13 cellular contexts compared by ENCODE assay signal in genomic region chr16:85661131-85662035, GRCh38. TPM values are rescaled to one million over a fixed set of nuclear protein-coding genes. Genes with fewer than 3 reads are reported as not detected.
A peak's percentile ranks its signal among the peaks of the same experiment; 100 is the strongest.
DNase-seq lines count a peak whose midpoint lies in the region; ATAC-seq and TF ChIP-seq lines count a peak whose summit lies in the region.
"Had no signal": no experiment of that assay in that cellular context is flagged by ENCODE, and none has a peak within 500 bp of the region (broad histone marks: within the 10 kb centered on the region; RNA-seq: fewer than 3 reads in every experiment).

No MANE protein-coding gene starts in this region.

- H3K23ac ChIP-seq in neuronal stem cell (ENCODE audit: low read depth, low read length, poor library complexity), result peak overlapping the region; percentile 56

- H3K4me2 ChIP-seq in GM23338, result no peak overlapping the region
- H3K4me2 ChIP-seq in neuronal stem cell (ENCODE audit: insufficient read depth, low read length, poor library complexity, severe bottlenecking), result no peak overlapping the region
- no peak overlapping the region for H3K4me2 ChIP-seq in SK-N-SH
- H3K4me2 ChIP-seq: BLaER1 treated with 17β-estradiol and CSF1 and Interleukin-3, amounts not matched to agents 10 nM and 100 nM had no signal

- H3K4me3 ChIP-seq in GM23338 (no peak overlapping the region), neuronal stem cell (ENCODE audit: low read length in 2 of 2) (no peak overlapping the region), SK-N-SH (ENCODE audit: low read depth in 2 of 2, low read length in 1 of 2) (no peak overlapping the region)
- H3K4me3 ChIP-seq: BLaER1 treated with 17β-estradiol and CSF1 and Interleukin-3, amounts not matched to agents 10 nM and 100 nM had no signal

- H3K4me3 Mint-ChIP-seq in GM23338 (no peak overlapping the region), glutamatergic neuron (ENCODE audit: unreplicated experiment) (peak overlapping the region; percentile 59)

- DNase-seq in GM23338 (ENCODE audit: low spot score) (no peak), RWPE1 (ENCODE audit: low spot score) (no peak), glutamatergic neuron (no peak), neuronal stem cell (ENCODE audit: low spot score) (no peak), SW 1271 (lab: John Stamatoyannopoulos, UW) (no peak), SK-N-SH (no peak), LoVo (ENCODE audit: low spot score) (no peak)
- DNase-seq: GF-D8, Karpas-422, NCI-H2029 treated with DMSO at 0.1 percent for 48 hours, NCI-H510A treated with DMSO at 0.1 percent for 48 hours had no signal

- H3K9me3 ChIP-seq in neuronal stem cell (replicated peaks in 1 of 2; ENCODE audit: control insufficient read depth in 2 of 2, insufficient read depth in 1 of 2, low read depth in 1 of 2, low read length in 2 of 2) (peaks cover 0 to 2% of the 10 kb centered on the region in 2 donors), SK-N-SH (no peaks in the 10 kb centered on the region)
- H3K9me3 ChIP-seq: BLaER1 treated with 17β-estradiol and CSF1 and Interleukin-3, amounts not matched to agents 10 nM and 100 nM had no signal

- peak overlapping the region; percentile 92 for H2AK5ac ChIP-seq in neuronal stem cell (ENCODE audit: low read depth, low read length)

- H3K9ac ChIP-seq in neuronal stem cell (ENCODE audit: low read depth, low read length, poor library complexity) (peak overlapping the region; percentile 63), SK-N-SH (no peak overlapping the region)

- H3K4me1 ChIP-seq in GM23338 (ENCODE audit: insufficient read depth) (no peaks in the 10 kb centered on the region), neuronal stem cell (ENCODE audit: control insufficient read depth in 2 of 2, insufficient read depth in 1 of 2, low read depth in 1 of 2, low read length in 2 of 2) (peaks cover 27 to 35% of the 10 kb centered on the region in 2 donors), SK-N-SH (ENCODE audit: control insufficient read depth in 1 of 2, insufficient read depth in 2 of 2, low read depth in 1 of 2, low read length in 1 of 2) (peaks cover 0 to 34% of the 10 kb centered on the region in 2 experiments; a peak in 1 of 4 replicates)
- H3K4me1 ChIP-seq: BLaER1 treated with 17β-estradiol and CSF1 and Interleukin-3, amounts not matched to agents 10 nM and 100 nM had no signal

- no CpG with 5 or more reads among the region's 48 CpGs for WGBS in neuronal stem cell (ENCODE audit: extremely low coverage in 2 of 2, insufficient read length in 2 of 2, insufficient replicate concordance in 1 of 2), 2 donors
- 94% methylated on average over 24 of the region's 48 CpGs for WGBS in SK-N-SH (ENCODE audit: low lambda C conversion rate)

- peak overlapping the region; percentile 68 for H4K91ac ChIP-seq in neuronal stem cell (ENCODE audit: low read depth, low read length, poor library complexity)

- no peak overlapping the region for H3K14ac ChIP-seq in neuronal stem cell (ENCODE audit: low read length)

- peak overlapping the region; percentile 99 for H2BK15ac ChIP-seq in neuronal stem cell (ENCODE audit: low read length)

- TF ChIP-seq RAD21 in SK-N-SH (IDR thresholded peaks at IDR 0.05; ENCODE audit: low read length), result no peak

- peak overlapping the region; percentile 95 for H2BK5ac ChIP-seq in neuronal stem cell (ENCODE audit: low read length)

- peak overlapping the region; percentile 74; the same call in 1 of the 2 replicates for H3K27ac ChIP-seq in GM23338 (ENCODE audit: low read depth)
- peak overlapping the region; percentile 22; the same call in 1 of the 2 replicates for H3K27ac ChIP-seq in RWPE1
- peak overlapping the region; percentile 79 for H3K27ac ChIP-seq in neuronal stem cell (replicated peaks; ENCODE audit: low read length)
- H3K27ac ChIP-seq in SK-N-SH (ENCODE audit: low read depth in 2 of 2, low read length in 1 of 2), result peak overlapping the region in 1 of 2 experiments; percentile 39; a peak in 1 of 4 replicates
- H3K27ac ChIP-seq: BLaER1 treated with 17β-estradiol and CSF1 and Interleukin-3, amounts not matched to agents 10 nM and 100 nM had no signal

- H3K9me3 Mint-ChIP-seq in GM23338 (no peaks in the 10 kb centered on the region; the same call in 2 of the 3 replicates), glutamatergic neuron (ENCODE audit: unreplicated experiment) (peaks cover 52% of the 10 kb centered on the region)

- H3K36me3 Mint-ChIP-seq in GM23338 (ENCODE audit: low read depth), result peaks cover 91% of the 10 kb centered on the region
- H3K36me3 Mint-ChIP-seq in glutamatergic neuron (ENCODE audit: unreplicated experiment), result no peaks in the 10 kb centered on the region

- no peaks in the 10 kb centered on the region for H3K79me2 ChIP-seq in GM23338 (replicated peaks; ENCODE audit: insufficient read depth)
- no peaks in the 10 kb centered on the region for H3K79me2 ChIP-seq in SK-N-SH (ENCODE audit: insufficient read depth)

- no peak overlapping the region for H3K27ac Mint-ChIP-seq in GM23338
- H3K27ac Mint-ChIP-seq in glutamatergic neuron (ENCODE audit: unreplicated experiment), result peak overlapping the region; percentile 96

- CTCF ChIA-PET in RWPE1 (lab: Yijun Ruan, JAX), result interaction anchor here (1.4 kb wide), 1 partner anchor 56 kb away, joined by 3 read pairs; no protein-coding TSS in a partner anchor
- CTCF ChIA-PET in SK-N-SH (lab: Yijun Ruan, JAX), result interaction anchor here (0.8 to 7.9 kb wide), 6 partner anchors 14 to 233 kb away, joined by 3 to 91 read pairs (median 3); no protein-coding TSS in a partner anchor

- H3K27me3 Mint-ChIP-seq in GM23338 (ENCODE audit: insufficient read depth, low read depth, poor library complexity) (peaks cover 27% of the 10 kb centered on the region), glutamatergic neuron (ENCODE audit: unreplicated experiment) (peaks cover 47% of the 10 kb centered on the region)

- H4K8ac ChIP-seq in neuronal stem cell (ENCODE audit: low read depth, low read length), result peak overlapping the region; percentile 74

- peak overlapping the region; percentile 67 for H3K4ac ChIP-seq in neuronal stem cell (ENCODE audit: low read length)

- H3K9me2 ChIP-seq in GM23338 (ENCODE audit: insufficient read depth) (no peaks in the 10 kb centered on the region), SK-N-SH (no peaks in the 10 kb centered on the region)

- H3K36me3 ChIP-seq in GM23338 (ENCODE audit: insufficient read depth) (peaks cover 29% of the 10 kb centered on the region), neuronal stem cell (replicated peaks in 1 of 2; ENCODE audit: control insufficient read depth in 2 of 2, insufficient read depth in 2 of 2, low read length in 2 of 2) (peaks cover 36 to 85% of the 10 kb centered on the region in 2 donors), SK-N-SH (replicated peaks in 1 of 2; ENCODE audit: control insufficient read depth in 1 of 2, insufficient read depth in 2 of 2, low read length in 1 of 2) (peaks cover 8 to 90% of the 10 kb centered on the region in 2 experiments)

- ATAC-seq in GM23338 (no peak), GM18517 (IDR thresholded peaks at IDR 0.05; ENCODE audit: unreplicated experiment) (no peak)

- peak overlapping the region; percentile 97 for H3K18ac ChIP-seq in neuronal stem cell (ENCODE audit: low read length)

- H2BK120ac ChIP-seq in neuronal stem cell (ENCODE audit: low read depth, low read length), result peak overlapping the region; percentile 87

- H3F3A ChIP-seq in GM23338 (replicated peaks; ENCODE audit: low read depth), result peaks cover 23% of the 10 kb centered on the region
- no peaks in the 10 kb centered on the region for H3F3A ChIP-seq in SK-N-SH (replicated peaks; ENCODE audit: insufficient read depth)

- POLR2A ChIA-PET in RWPE1 (lab: Yijun Ruan, JAX; ENCODE audit: low non-redundant PET) (interaction anchor here (0.7 kb wide), 1 partner anchor 89 kb away, joined by 3 read pairs; no protein-coding TSS in a partner anchor), SK-N-SH (lab: Yijun Ruan, JAX) (no interaction called here)

- TF ChIP-seq EP300 in SK-N-SH (IDR thresholded peaks at IDR 0.05; ENCODE audit: borderline replicate concordance in 1 of 2, low read depth in 1 of 2, low read length in 1 of 2), result no peak

- TF ChIP-seq CTCF in GM23338 (conservative IDR thresholded peaks at IDR 0.05; ENCODE audit: low read depth in 2 of 2), result no peak
- TF ChIP-seq CTCF in RWPE1 (conservative IDR thresholded peaks at IDR 0.05; ENCODE audit: low read depth), result no peak
- TF ChIP-seq CTCF in glutamatergic neuron (IDR thresholded peaks at IDR 0.05; ENCODE audit: partially characterized antibody, unreplicated experiment), result no peak
- TF ChIP-seq CTCF in SK-N-SH (IDR thresholded peaks at IDR 0.05), result no peak

- H3K4me1 Mint-ChIP-seq in GM23338 (peaks cover 4% of the 10 kb centered on the region; the same call in 1 of the 3 replicates), glutamatergic neuron (ENCODE audit: low read depth, unreplicated experiment) (peaks cover 29% of the 10 kb centered on the region)

- H3K27me3 ChIP-seq in GM23338 (ENCODE audit: insufficient read depth), result no peaks in the 10 kb centered on the region
- H3K27me3 ChIP-seq in neuronal stem cell (ENCODE audit: control insufficient read depth in 3 of 3, insufficient read depth in 3 of 3, low read depth in 1 of 3, low read length in 3 of 3), result no peaks in the 10 kb centered on the region
- no peaks in the 10 kb centered on the region for H3K27me3 ChIP-seq in SK-N-SH (ENCODE audit: insufficient read depth)
- H3K27me3 ChIP-seq: BLaER1 treated with 17β-estradiol and CSF1 and Interleukin-3, amounts not matched to agents 10 nM and 100 nM had no signal

- H2BK12ac ChIP-seq in neuronal stem cell (ENCODE audit: low read length), result peak overlapping the region; percentile 92

- H3K79me1 ChIP-seq in neuronal stem cell (ENCODE audit: low read depth, low read length), result peaks cover 8% of the 10 kb centered on the region

- H4K20me1 ChIP-seq in GM23338 (replicated peaks; ENCODE audit: insufficient read depth) (peaks cover 9% of the 10 kb centered on the region), SK-N-SH (ENCODE audit: insufficient read depth) (peaks cover 4% of the 10 kb centered on the region; the same call in 1 of the 2 replicates)

- no peak overlapping the region for H2AFZ ChIP-seq in GM23338
- no peak overlapping the region for H2AFZ ChIP-seq in neuronal stem cell (ENCODE audit: low read length)
- H2AFZ ChIP-seq in SK-N-SH (ENCODE audit: low read depth), result no peak overlapping the region

RNA-seq across cellular contexts. Expression of gene GINS2, which starts 27.4 kb away (rescaled TPM):
- 35.0 and 40.5 TPM in 2 replicates for total RNA-seq in GM23338 (2014; rRNA removed; shearing (Covaris generic))
- 42.0 and 44.4 TPM in 2 replicates for polyA plus RNA-seq in GM23338 (2016; fragmentation: Nextera tagmentation; extraction: Ambion mirVana)
- total RNA-seq in glutamatergic neuron (ENCODE audit: unreplicated experiment), result 7.1 TPM
- polyA plus RNA-seq in neuronal stem cell (2013, experiment 1 of 2), result 32.2 TPM
- 33.2 TPM for polyA plus RNA-seq in neuronal stem cell (2013, experiment 2 of 2)
- 8.4 and 9.0 TPM in 2 replicates for polyA plus RNA-seq in SK-N-SH (2012; rRNA removed)
- polyA plus RNA-seq in SK-N-SH (2012; cell fraction: cytosol; rRNA removed), result 9.0 and 9.3 TPM in 2 replicates
- 3.7 and 4.5 TPM in 2 replicates for polyA plus RNA-seq in SK-N-SH (2012; cell fraction: nucleus; rRNA removed)

RNA-seq across cellular contexts. Expression of gene GSE1, which starts 48.3 kb away (rescaled TPM):
- total RNA-seq in GM23338 (2014; rRNA removed; shearing (Covaris generic)), result 118 and 135 TPM in 2 replicates
- polyA plus RNA-seq in GM23338 (2016; fragmentation: Nextera tagmentation; extraction: Ambion mirVana), result 32.4 and 34.0 TPM in 2 replicates
- 473 TPM for total RNA-seq in glutamatergic neuron (ENCODE audit: unreplicated experiment)
- polyA plus RNA-seq in neuronal stem cell (2013, experiment 1 of 2), result 5.7 TPM
- polyA plus RNA-seq in neuronal stem cell (2013, experiment 2 of 2), result 6.2 TPM
- 22.7 and 26.5 TPM in 2 replicates for polyA plus RNA-seq in SK-N-SH (2012; rRNA removed)
- 18.5 and 22.7 TPM in 2 replicates for polyA plus RNA-seq in SK-N-SH (2012; cell fraction: cytosol; rRNA removed)
- polyA plus RNA-seq in SK-N-SH (2012; cell fraction: nucleus; rRNA removed), result 94.0 and 103 TPM in 2 replicates
